Comparison of ENCODE assay signal across 19 cellular contexts in genomic region chr11:80638296-80638695, GRCh38.
"Had no signal": no experiment of that assay in that cellular context is flagged by ENCODE, and none has a peak within 500 bp of the region (broad histone marks: within the 10 kb centered on the region; RNA-seq: fewer than 3 reads in every experiment).

No MANE protein-coding gene starts in this region.

- H3K4me3 ChIP-seq: adrenal gland, esophagus muscularis mucosa, hepatocyte, thyroid gland, uterus had no signal

- ATAC-seq: activated CD8-positive, alpha-beta T cell treated with anti-CD3 and anti-CD28 coated beads, Interleukin-2, amount 10 ng/mL, durations not matched to agents 7 days and 5 days; natural killer cell treated with Interleukin-12 subunit alpha and Interleukin-12 subunit beta and Interleukin-15 and Interleukin-18, amount 100 ng/mL, for 72 hours; stimulated activated naive B cell treated with anti-CD40 and anti-IgM and Interleukin-4, amounts not matched to agents 10 μg/mL and 1 μg/mL and 100 μg/mL, for 72 hours had no signal

- H3K36me3 ChIP-seq: adrenal gland, esophagus muscularis mucosa, thyroid gland, uterus had no signal

- H3K27me3 ChIP-seq: adrenal gland, esophagus muscularis mucosa, hepatocyte, thyroid gland, uterus had no signal

- FAIRE-seq: colon, TTC549 had no signal

- DNase-seq: activated B cell treated with CpG ODN at 0.5 μM for 24 hours; activated CD4-positive, alpha-beta T cell treated with anti-CD3 and anti-CD28 coated beads, Interleukin-2, amount 10 ng/mL, durations not matched to agents 24 days and 14 days; activated CD8-positive, alpha-beta memory T cell treated with anti-CD3 and anti-CD28 coated beads, Interleukin-2, amount 50 U/mL, for 4 hours; activated CD8-positive, alpha-beta T cell treated with anti-CD3 and anti-CD28 coated beads, Interleukin-2, amount 10 ng/mL, durations not matched to agents 7 days and 5 days; activated effector memory CD4-positive, alpha-beta T cell treated with anti-CD3 and anti-CD28 coated beads, Interleukin-2, amount 50 U/mL, for 16 hours; activated T-cell treated with anti-CD3 and anti-CD28 coated beads, Interleukin-2, amount 50 U/mL, for 48 hours; adrenal gland; caudate nucleus; kidney glomerular epithelial cell; stimulated activated CD4-positive, alpha-beta T cell treated with anti-CD3 and anti-CD28 coated beads, Interleukin-15, amount 100 ng/mL, for 24 hours; stimulated activated CD4-positive, alpha-beta T cell treated with anti-CD3 and anti-CD28 coated beads, Interleukin-4, amount 100 ng/mL, for 1 hour; stimulated activated naive B cell treated with anti-CD40 and anti-IgM and Interleukin-4, amounts not matched to agents 10 μg/mL and 1 μg/mL and 100 μg/mL, for 72 hours; thyroid gland; uterus had no signal

- H3K9me3 ChIP-seq: adrenal gland, esophagus muscularis mucosa, thyroid gland, uterus had no signal

- H3K27ac ChIP-seq: adrenal gland, esophagus muscularis mucosa, hepatocyte, thyroid gland, uterus had no signal
